In the genomic region with DNA sequence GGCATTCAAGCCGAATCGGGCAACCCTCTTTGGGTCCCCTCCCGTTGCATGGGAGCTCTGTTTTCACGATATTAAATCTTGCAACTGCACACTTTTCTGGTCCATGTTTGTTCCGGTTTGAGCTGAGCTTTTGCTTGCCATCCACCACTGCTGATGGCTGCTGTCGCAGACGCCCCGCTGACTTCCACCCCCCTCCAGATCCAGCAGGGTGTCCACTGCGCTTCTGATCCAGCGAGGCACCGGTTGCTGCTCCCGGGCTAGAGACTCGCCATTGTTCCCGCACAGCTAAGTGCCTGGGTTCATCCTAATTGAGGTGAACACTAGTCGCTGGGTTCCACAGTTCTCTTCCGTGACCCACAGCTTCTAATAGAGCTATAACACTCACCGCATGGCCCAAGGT, we compare ENCODE assay signal across 9 cellular contexts. TPM values are rescaled to one million over a fixed set of nuclear protein-coding genes. Genes with fewer than 3 reads are reported as not detected.
DNase-seq lines count a peak whose midpoint lies in the region; ATAC-seq, FAIRE-seq and TF ChIP-seq lines count a peak whose summit lies in the region.
"Had no signal": no experiment of that assay in that cellular context is flagged by ENCODE, and none has a peak within 500 bp of the region (broad histone marks: within the 10 kb centered on the region; RNA-seq: fewer than 3 reads in every experiment).

No MANE protein-coding gene starts in this region.

- H3K4me3 ChIP-seq in cardiac muscle cell (no peak overlapping the region), astrocyte (ENCODE audit: insufficient read depth, low read depth, low read length) (peak overlapping the region; percentile 84), mesenchymal stem cell (ENCODE audit: insufficient read depth in 1 of 2, low read depth in 1 of 2, low read length in 2 of 2) (peak overlapping the region; percentile 77 to 83), urinary bladder (ENCODE audit: low read depth, low read length) (peak overlapping the region; percentile 86)

- peak overlapping the region; percentile 91 for H3K27ac Mint-ChIP-seq in astrocyte (ENCODE audit: unreplicated experiment)

- no peak overlapping the region for H2BK15ac ChIP-seq in mesenchymal stem cell (ENCODE audit: low read depth, poor library complexity, severe bottlenecking)

- H2AK5ac ChIP-seq in mesenchymal stem cell (ENCODE audit: low read length, severe bottlenecking) = no peak overlapping the region

- peaks cover 4% of the 10 kb centered on the region for H3K4me1 ChIP-seq in cardiac muscle cell (ENCODE audit: low read depth)
- H3K4me1 ChIP-seq in astrocyte (ENCODE audit: insufficient read depth, low read length) = peaks cover 7% of the 10 kb centered on the region
- peaks cover 11% of the 10 kb centered on the region for H3K4me1 ChIP-seq in mesenchymal stem cell (ENCODE audit: control insufficient read depth, insufficient read depth, low read depth, low read length)
- peaks cover 2% of the 10 kb centered on the region for H3K4me1 ChIP-seq in urinary bladder (ENCODE audit: insufficient read depth)

- H3K27ac ChIP-seq in cardiac muscle cell (peak overlapping the region; percentile 90), astrocyte (ENCODE audit: low read depth, low read length) (no peak overlapping the region), mesenchymal stem cell (ENCODE audit: low read length, poor library complexity, severe bottlenecking) (no peak overlapping the region), urinary bladder (ENCODE audit: low read depth) (no peak overlapping the region)

- no peak for TF ChIP-seq CTCF in cardiac muscle cell (IDR thresholded peaks at IDR 0.05; ENCODE audit: low read depth, low read length)
- no peak for TF ChIP-seq CTCF in astrocyte (IDR thresholded peaks at IDR 0.05; ENCODE audit: insufficient read depth, low read depth, low read length)

- H3K23ac ChIP-seq in mesenchymal stem cell (ENCODE audit: low read length in 2 of 2) = no peak overlapping the region

- H2AFZ ChIP-seq in astrocyte (ENCODE audit: low read depth, low read length) = no peak overlapping the region
- no peak overlapping the region for H2AFZ ChIP-seq in mesenchymal stem cell (ENCODE audit: low read depth, low read length)

- peaks cover 24% of the 10 kb centered on the region for H3K79me2 ChIP-seq in astrocyte (ENCODE audit: insufficient read depth, low read length)

- no peak overlapping the region for H4K91ac ChIP-seq in mesenchymal stem cell (ENCODE audit: low read length)

- H3K4me2 ChIP-seq in astrocyte (ENCODE audit: low read length) (peak overlapping the region; percentile 100), mesenchymal stem cell (ENCODE audit: low read length, poor library complexity, severe bottlenecking) (no peak overlapping the region)

- H2BK12ac ChIP-seq in mesenchymal stem cell (ENCODE audit: low read length in 2 of 2) = no peak overlapping the region

- peak overlapping the region; percentile 95 for H3K4me3 Mint-ChIP-seq in astrocyte (ENCODE audit: unreplicated experiment)

- no peaks in the 10 kb centered on the region for H3K27me3 Mint-ChIP-seq in astrocyte (ENCODE audit: low read depth, unreplicated experiment)

- peaks cover 28% of the 10 kb centered on the region for H3K79me1 ChIP-seq in mesenchymal stem cell (replicated peaks; ENCODE audit: low read length, poor library complexity, severe bottlenecking)

- peaks cover 28% of the 10 kb centered on the region for H4K20me1 ChIP-seq in astrocyte (ENCODE audit: insufficient read depth, low read length)

- H3K27me3 ChIP-seq in cardiac muscle cell (no peaks in the 10 kb centered on the region), astrocyte (ENCODE audit: insufficient read depth, low read length) (no peaks in the 10 kb centered on the region), mesenchymal stem cell (ENCODE audit: control insufficient read depth in 1 of 2, insufficient read depth in 1 of 2, low read length in 2 of 2) (no peaks in the 10 kb centered on the region)

- no peak overlapping the region for H2BK5ac ChIP-seq in mesenchymal stem cell (ENCODE audit: low read depth, low read length, poor library complexity, severe bottlenecking)

- intact Hi-C loops in Right ventricle myocardium inferior (cut with DNase I) = no loop called here

- 89% methylated on average over 17 of the region's 17 CpGs for WGBS in mesenchymal stem cell
- WGBS in urinary bladder = 76% methylated on average over 17 of the region's 17 CpGs

- peaks cover 8% of the 10 kb centered on the region for H3K9me3 Mint-ChIP-seq in astrocyte (ENCODE audit: unreplicated experiment)

- FAIRE-seq in astrocyte (lab: Jason Lieb, UNC) = no peak
- FAIRE-seq: RCC 7860 had no signal

- peak overlapping the region; percentile 88 for H3K9ac ChIP-seq in astrocyte (ENCODE audit: low read length)
- peak overlapping the region; percentile 84 for H3K9ac ChIP-seq in mesenchymal stem cell (ENCODE audit: low read length)

- no peak overlapping the region for H3K14ac ChIP-seq in mesenchymal stem cell (ENCODE audit: low read length in 2 of 2)

- H4K8ac ChIP-seq in mesenchymal stem cell (ENCODE audit: low read length) = peak overlapping the region; percentile 63

- ATAC-seq in Right ventricle myocardium inferior (no peak), HG02610 (IDR thresholded peaks at IDR 0.05; ENCODE audit: unreplicated experiment) (no peak)

- H3K9me3 ChIP-seq in cardiac muscle cell (ENCODE audit: low read depth) (no peaks in the 10 kb centered on the region), astrocyte (ENCODE audit: insufficient read depth, low read depth, low read length) (no peaks in the 10 kb centered on the region), mesenchymal stem cell (ENCODE audit: control insufficient read depth, low read length) (no peaks in the 10 kb centered on the region)

- peaks cover 21% of the 10 kb centered on the region for H3K4me1 Mint-ChIP-seq in astrocyte (ENCODE audit: low read depth, unreplicated experiment)

- no peak for DNase-seq in cardiac muscle cell (ENCODE audit: low read depth in 1 of 2, low spot score in 1 of 2)
- no peak for DNase-seq in Right ventricle myocardium inferior (ENCODE audit: missing footprints)
- no peak for DNase-seq in astrocyte (ENCODE audit: low read depth)
- DNase-seq in mesenchymal stem cell = no peak
- DNase-seq in NCI-H1092 (lab: John Stamatoyannopoulos, UW) = no peak
- DNase-seq in mesenteric fat pad (ENCODE audit: low spot score) = no peak

- no peaks in the 10 kb centered on the region for H3K36me3 ChIP-seq in cardiac muscle cell
- H3K36me3 ChIP-seq in astrocyte (ENCODE audit: insufficient read depth, low read length) = no peaks in the 10 kb centered on the region
- H3K36me3 ChIP-seq in mesenchymal stem cell (ENCODE audit: control insufficient read depth in 1 of 2, insufficient read depth in 2 of 2, low read depth in 1 of 2, low read length in 2 of 2) = peaks cover 0 to 7% of the 10 kb centered on the region in 2 experiments
- no peaks in the 10 kb centered on the region for H3K36me3 ChIP-seq in urinary bladder (ENCODE audit: insufficient read depth)

- no peak overlapping the region for H2BK120ac ChIP-seq in mesenchymal stem cell (ENCODE audit: low read depth, low read length)

- H3K18ac ChIP-seq in mesenchymal stem cell (ENCODE audit: low read depth in 1 of 2, low read length in 2 of 2) = no peak overlapping the region

- no peak overlapping the region for H3K4ac ChIP-seq in mesenchymal stem cell (ENCODE audit: low read depth in 1 of 2, low read length in 2 of 2)

- H3K36me3 Mint-ChIP-seq in astrocyte (ENCODE audit: low read depth, unreplicated experiment) = peaks cover 29% of the 10 kb centered on the region

RNA-seq across cellular contexts. Expression of gene ACOX3, which starts 13.3 kb away (rescaled TPM):
- total RNA-seq in cardiac muscle cell = 26.5 and 38.7 TPM in 2 replicates
- 19.1 and 31.0 TPM in 2 replicates for polyA plus RNA-seq in cardiac muscle cell
- total RNA-seq in Right ventricle myocardium inferior = 25.3 TPM
- total RNA-seq in astrocyte = 45.6 and 54.6 TPM in 2 replicates
- 10.4 TPM for polyA plus RNA-seq in mesenchymal stem cell (2013, experiment 1 of 2)
- 12.2 TPM for polyA plus RNA-seq in mesenchymal stem cell (2013, experiment 2 of 2)
- total RNA-seq in urinary bladder = 36.6 TPM
- polyA plus RNA-seq in urinary bladder = 17.4 TPM
- total RNA-seq in mesenteric fat pad = 29.1 TPM

RNA-seq across cellular contexts. Expression of gene TRMT44, which starts 13.3 kb away (rescaled TPM):
- total RNA-seq in cardiac muscle cell (38.8 and 66.9 TPM in 2 replicates), Right ventricle myocardium inferior (9.2 TPM), astrocyte (12.2 and 18.0 TPM in 2 replicates), urinary bladder (17.5 TPM), mesenteric fat pad (23.3 TPM)
- polyA plus RNA-seq in cardiac muscle cell (20.6 and 23.6 TPM in 2 replicates), urinary bladder (10.4 TPM)
- polyA plus RNA-seq in mesenchymal stem cell (2013, experiment 1 of 2) = 3.7 TPM
- 3.6 TPM for polyA plus RNA-seq in mesenchymal stem cell (2013, experiment 2 of 2)
